ENCODE assay signal across 18 cellular contexts in the genomic region with DNA sequence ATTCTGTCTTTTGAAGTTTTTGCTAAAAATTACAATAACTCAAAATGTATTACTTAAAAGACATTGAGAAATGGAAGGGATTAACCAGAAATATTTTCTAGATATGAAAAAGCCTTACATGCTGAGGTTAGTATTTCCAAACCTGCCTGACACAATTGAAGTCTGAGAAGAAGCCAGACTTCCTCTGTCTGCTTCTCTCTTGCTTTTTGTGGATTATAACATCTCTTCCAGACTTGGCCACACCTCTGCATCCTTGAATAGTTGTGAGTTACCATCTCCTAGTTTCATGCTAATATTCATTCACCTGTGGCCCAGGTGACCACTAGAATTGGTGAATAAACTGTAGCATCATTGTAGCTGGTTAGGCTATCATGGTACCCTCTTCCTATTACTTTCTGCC.
DNase-seq lines count a peak whose midpoint lies in the region; ATAC-seq and TF ChIP-seq lines count a peak whose summit lies in the region.
"Had no signal": no experiment of that assay in that cellular context is flagged by ENCODE, and none has a peak within 500 bp of the region (broad histone marks: within the 10 kb centered on the region; RNA-seq: fewer than 3 reads in every experiment).

No MANE protein-coding gene starts in this region.

- no peaks in the 10 kb centered on the region for H3K79me2 ChIP-seq in mammary epithelial cell (ENCODE audit: insufficient read depth, low read length)

- H3K4me2 ChIP-seq in mammary epithelial cell (ENCODE audit: insufficient read depth, low read depth, low read length): no peak overlapping the region
- H3K4me2 ChIP-seq: BLaER1 had no signal

- intact Hi-C loops in mammary epithelial cell (cut with micrococcal nuclease): no loop called here
- intact Hi-C loops in MCF 10A (cut with micrococcal nuclease): no loop called here
- intact Hi-C loops in activated CD8-positive, alpha-beta T cell treated with anti-CD3 and anti-CD28 coated beads for 36 hours (cut with micrococcal nuclease): no loop called here

- H3K36me3 Mint-ChIP-seq in MCF 10A (ENCODE audit: insufficient read depth, unreplicated experiment): no peaks in the 10 kb centered on the region
- peaks cover 19% of the 10 kb centered on the region for H3K36me3 Mint-ChIP-seq in WTC11
- H3K36me3 Mint-ChIP-seq in activated CD8-positive, alpha-beta T cell treated with anti-CD3 and anti-CD28 coated beads for 36 hours (ENCODE audit: low read depth): no peaks in the 10 kb centered on the region
- H3K36me3 Mint-ChIP-seq: CD4-positive, CD25-positive, alpha-beta regulatory T cell had no signal

- H3K4me3 ChIP-seq in mammary epithelial cell (replicated peaks in 1 of 3; ENCODE audit: insufficient read depth in 1 of 3, low read depth in 2 of 3, low read length in 3 of 3): no peak overlapping the region
- H3K4me3 ChIP-seq: BLaER1, Peyer's patch had no signal

- no peaks in the 10 kb centered on the region for H3K9me3 Mint-ChIP-seq in MCF 10A (ENCODE audit: unreplicated experiment)
- H3K9me3 Mint-ChIP-seq in WTC11: peaks cover 24% of the 10 kb centered on the region
- no peaks in the 10 kb centered on the region for H3K9me3 Mint-ChIP-seq in activated CD8-positive, alpha-beta T cell treated with anti-CD3 and anti-CD28 coated beads for 36 hours

- H3K27ac Mint-ChIP-seq in MCF 10A (ENCODE audit: low read depth, unreplicated experiment): no peak overlapping the region
- peak overlapping the region; percentile 84 for H3K27ac Mint-ChIP-seq in WTC11
- H3K27ac Mint-ChIP-seq in activated CD8-positive, alpha-beta T cell treated with anti-CD3 and anti-CD28 coated beads for 36 hours: no peak overlapping the region
- H3K27ac Mint-ChIP-seq: CD4-positive, CD25-positive, alpha-beta regulatory T cell had no signal

- H3K4me1 Mint-ChIP-seq in MCF 10A (ENCODE audit: insufficient read depth, unreplicated experiment): peaks cover 6% of the 10 kb centered on the region
- H3K4me1 Mint-ChIP-seq in WTC11: peaks cover 31% of the 10 kb centered on the region
- no peaks in the 10 kb centered on the region for H3K4me1 Mint-ChIP-seq in activated CD8-positive, alpha-beta T cell treated with anti-CD3 and anti-CD28 coated beads for 36 hours (ENCODE audit: low read depth)
- H3K4me1 Mint-ChIP-seq: CD4-positive, CD25-positive, alpha-beta regulatory T cell had no signal

- in situ Hi-C loops in mammary epithelial cell (cut with MboI; ENCODE audit: low sequenced_read_pairs in 2 of 2): no loop called here

- POLR2A ChIA-PET in MCF 10A (lab: Yijun Ruan, JAX): interaction anchor here (0.7 kb wide), 1 partner anchor 20 kb away, joined by 3 read pairs; no protein-coding TSS in a partner anchor
- POLR2A ChIA-PET in WTC11 (lab: Charles Lee): no interaction called here
- POLR2A ChIA-PET in activated CD8-positive, alpha-beta T cell treated with anti-CD3 and anti-CD28 coated beads for 36 hours (lab: Charles Lee): no interaction called here

- CTCF ChIA-PET in mammary epithelial cell (lab: Charles Lee; ENCODE audit: low non-redundant PET): interaction anchor here (0.5 kb wide), 1 partner anchor 21 kb away, joined by 3 read pairs; no protein-coding TSS in a partner anchor
- CTCF ChIA-PET in MCF 10A (lab: Yijun Ruan, JAX): interaction anchor here (0.6 kb wide), 1 partner anchor 112 kb away, joined by 5 read pairs; no protein-coding TSS in a partner anchor
- CTCF ChIA-PET in WTC11 (lab: Charles Lee): no interaction called here
- CTCF ChIA-PET in activated CD8-positive, alpha-beta T cell treated with anti-CD3 and anti-CD28 coated beads for 36 hours (lab: Charles Lee): no interaction called here

- H3K36me3 ChIP-seq in mammary epithelial cell (ENCODE audit: insufficient read depth, low read length): no peaks in the 10 kb centered on the region
- H3K36me3 ChIP-seq: BLaER1, Peyer's patch had no signal

- H2AFZ ChIP-seq in mammary epithelial cell (ENCODE audit: low read depth, low read length): no peak overlapping the region

- peak; percentile 98 for ATAC-seq in WTC11
- no peak for ATAC-seq in activated CD8-positive, alpha-beta T cell treated with anti-CD3 and anti-CD28 coated beads for 36 hours
- ATAC-seq: HepG2 had no signal

- H3K9ac ChIP-seq in mammary epithelial cell (ENCODE audit: insufficient read depth, low read length): no peak overlapping the region
- H3K9ac ChIP-seq: BLaER1 had no signal

- DNase-seq in mammary epithelial cell (peak; percentile 37), MCF 10A (ENCODE audit: unreplicated experiment) (no peak), WTC11 (ENCODE audit: low spot score) (no peak), iPS DF 4.7 (ENCODE audit: extremely low read depth, low spot score) (peak; percentile 28), COLO668 (lab: John Stamatoyannopoulos, UW; ENCODE audit: unreplicated experiment) (no peak), DMS114 treated with DMSO at 0.1 percent for 48 hours (lab: John Stamatoyannopoulos, UW; ENCODE audit: unreplicated experiment) (no peak)
- DNase-seq in activated CD8-positive, alpha-beta T cell treated with anti-CD3 and anti-CD28 coated beads for 36 hours: no peak
- DNase-seq: CD4-positive, CD25-positive, alpha-beta regulatory T cell; Karpas-422; NCI-H2029; NCI-H446; NCI-H524 treated with DMSO at 0.1 percent for 48 hours; NCI-H82; OCI-M1; Peyer's patch; SHP77 treated with DMSO at 0.1 percent for 48 hours had no signal

- H3K27me3 ChIP-seq in mammary epithelial cell (ENCODE audit: insufficient read depth, low read length): no peaks in the 10 kb centered on the region
- H3K27me3 ChIP-seq: BLaER1, Peyer's patch had no signal

- no peak for TF ChIP-seq CTCF in mammary epithelial cell (conservative IDR thresholded peaks at IDR 0.05 in 1 of 2, IDR thresholded peaks at IDR 0.05 in 1 of 2; ENCODE audit: extremely low read depth in 1 of 2, insufficient read depth in 1 of 2, low read depth in 1 of 2, low read length in 2 of 2)
- TF ChIP-seq CTCF in MCF 10A (IDR thresholded peaks at IDR 0.05; ENCODE audit: unreplicated experiment): no peak
- no peak for TF ChIP-seq CTCF in WTC11 (IDR thresholded peaks at IDR 0.05)
- TF ChIP-seq CTCF in activated CD8-positive, alpha-beta T cell treated with anti-CD3 and anti-CD28 coated beads for 36 hours (IDR thresholded peaks at IDR 0.05): no peak

- H3K9me3 ChIP-seq in mammary epithelial cell (replicated peaks; ENCODE audit: insufficient read depth, low read length): no peaks in the 10 kb centered on the region
- H3K9me3 ChIP-seq: BLaER1, Peyer's patch had no signal

- H3K4me1 ChIP-seq in mammary epithelial cell (ENCODE audit: insufficient read depth, low read length): no peaks in the 10 kb centered on the region
- H3K4me1 ChIP-seq: BLaER1, Peyer's patch had no signal

- H3K27me3 Mint-ChIP-seq in MCF 10A (ENCODE audit: insufficient read depth, unreplicated experiment) (no peaks in the 10 kb centered on the region), WTC11 (ENCODE audit: low read depth) (no peaks in the 10 kb centered on the region)
- H3K27me3 Mint-ChIP-seq in activated CD8-positive, alpha-beta T cell treated with anti-CD3 and anti-CD28 coated beads for 36 hours: no peaks in the 10 kb centered on the region
- H3K27me3 Mint-ChIP-seq: CD4-positive, CD25-positive, alpha-beta regulatory T cell had no signal

- no peaks in the 10 kb centered on the region for H4K20me1 ChIP-seq in mammary epithelial cell (ENCODE audit: insufficient read depth, low read length)
- H4K20me1 ChIP-seq: BLaER1 had no signal

- H3K4me3 Mint-ChIP-seq in MCF 10A (ENCODE audit: unreplicated experiment) (no peak overlapping the region), WTC11 (no peak overlapping the region)
- no peak overlapping the region for H3K4me3 Mint-ChIP-seq in activated CD8-positive, alpha-beta T cell treated with anti-CD3 and anti-CD28 coated beads for 36 hours
- H3K4me3 Mint-ChIP-seq: CD4-positive, CD25-positive, alpha-beta regulatory T cell had no signal

- dilution Hi-C loops in mammary epithelial cell (cut with HindIII; ENCODE audit: low sequenced_read_pairs): no loop called here

- H3K27ac ChIP-seq in mammary epithelial cell (ENCODE audit: insufficient read depth, low read depth, low read length): no peak overlapping the region
- H3K27ac ChIP-seq: BLaER1, Peyer's patch had no signal

- BruUV-seq in mammary epithelial cell (replicated peaks; lab: Mats Ljungman, UMichigan): no TSS peak
- no TSS peak for BruUV-seq in MCF 10A (replicated peaks; lab: Mats Ljungman, UMichigan)

TF ChIP-seq in WTC11, 78 proteins besides CTCF, POLR2A, EP300 and RAD21:
- TF ChIP-seq PRRX2 (CRISPR knock-in tag; IDR thresholded peaks at IDR 0.05) (no peak), TEAD1 (CRISPR knock-in tag; IDR thresholded peaks at IDR 0.05) (no peak), TEAD4 (CRISPR knock-in tag; IDR thresholded peaks at IDR 0.05) (no peak), NFE2L1 (CRISPR knock-in tag; IDR thresholded peaks at IDR 0.05) (no peak), ZNF138 (CRISPR knock-in tag; conservative IDR thresholded peaks at IDR 0.05) (no peak), KAT7 (CRISPR knock-in tag; IDR thresholded peaks at IDR 0.05; ENCODE audit: borderline replicate concordance) (no peak)
- TF ChIP-seq, protein P1, sequence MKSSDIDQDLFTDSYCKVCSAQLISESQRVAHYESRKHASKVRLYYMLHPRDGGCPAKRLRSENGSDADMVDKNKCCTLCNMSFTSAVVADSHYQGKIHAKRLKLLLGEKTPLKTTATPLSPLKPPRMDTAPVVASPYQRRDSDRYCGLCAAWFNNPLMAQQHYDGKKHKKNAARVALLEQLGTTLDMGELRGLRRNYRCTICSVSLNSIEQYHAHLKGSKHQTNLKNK (CRISPR knock-in tag; IDR thresholded peaks at IDR 0.05): no peak
- TF ChIP-seq, protein P2, sequence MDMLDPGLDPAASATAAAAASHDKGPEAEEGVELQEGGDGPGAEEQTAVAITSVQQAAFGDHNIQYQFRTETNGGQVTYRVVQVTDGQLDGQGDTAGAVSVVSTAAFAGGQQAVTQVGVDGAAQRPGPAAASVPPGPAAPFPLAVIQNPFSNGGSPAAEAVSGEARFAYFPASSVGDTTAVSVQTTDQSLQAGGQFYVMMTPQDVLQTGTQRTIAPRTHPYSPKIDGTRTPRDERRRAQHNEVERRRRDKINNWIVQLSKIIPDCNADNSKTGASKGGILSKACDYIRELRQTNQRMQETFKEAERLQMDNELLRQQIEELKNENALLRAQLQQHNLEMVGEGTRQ (CRISPR knock-in tag; IDR thresholded peaks at IDR 0.05): no peak

Comparison
In these comparisons a context has a peak if more than half of its experiments do, and no peak if none do; other contexts are left out.
1. DNase-seq: peak in mammary epithelial cell (single experiment) and iPS DF 4.7 (single experiment); none in MCF 10A (single experiment), WTC11 (single experiment), COLO668 (single experiment), activated CD8-positive, alpha-beta T cell treated with anti-CD3 and anti-CD28 coated beads for 36 hours (single experiment) and DMS114 treated with DMSO at 0.1 percent for 48 hours (single experiment).
2. CTCF ChIA-PET loops: an anchor here in mammary epithelial cell (0.5 kb wide) and MCF 10A (0.6 kb wide); none called in WTC11 and activated CD8-positive, alpha-beta T cell treated with anti-CD3 and anti-CD28 coated beads for 36 hours.